Comparison of ENCODE assay signal across 10 cellular contexts in genomic region chrX:42943051-42943450, GRCh38.
DNase-seq lines count a peak whose midpoint lies in the region; ATAC-seq, FAIRE-seq and TF ChIP-seq lines count a peak whose summit lies in the region.
"Had no signal": no experiment of that assay in that cellular context is flagged by ENCODE, and none has a peak within 500 bp of the region (broad histone marks: within the 10 kb centered on the region; RNA-seq: fewer than 3 reads in every experiment).

No MANE protein-coding gene starts in this region.

- H3K36me3 ChIP-seq in Loucy (ENCODE audit: insufficient read depth, low read length), result no peaks in the 10 kb centered on the region
- no peaks in the 10 kb centered on the region for H3K36me3 ChIP-seq in esophagus squamous epithelium
- H3K36me3 ChIP-seq in uterus, result no peaks in the 10 kb centered on the region
- H3K36me3 ChIP-seq: brain microvascular endothelial cell had no signal

- H3K9me3 ChIP-seq in Loucy (ENCODE audit: insufficient read depth, low read depth, low read length) (no peaks in the 10 kb centered on the region; the same call in 1 of the 2 replicates), esophagus squamous epithelium (no peaks in the 10 kb centered on the region), uterus (no peaks in the 10 kb centered on the region)

- H3K9me2 ChIP-seq in Loucy (replicated peaks; ENCODE audit: low read depth, low read length), result no peaks in the 10 kb centered on the region

- no peaks in the 10 kb centered on the region for H3K79me2 ChIP-seq in Loucy (ENCODE audit: insufficient read depth, low read length)

- peak; percentile 60 for FAIRE-seq in GM18507 (lab: Jason Lieb, UNC)
- FAIRE-seq: TTC549 had no signal

- H3K27me3 ChIP-seq in Loucy (ENCODE audit: insufficient read depth, low read length, poor library complexity, severe bottlenecking), result no peaks in the 10 kb centered on the region
- H3K27me3 ChIP-seq in esophagus squamous epithelium, result no peaks in the 10 kb centered on the region
- no peaks in the 10 kb centered on the region for H3K27me3 ChIP-seq in uterus
- H3K27me3 ChIP-seq: brain microvascular endothelial cell had no signal

- DNase-seq in GM18507 (ENCODE audit: extremely low spot score, insufficient read length, low read depth), result no peak
- DNase-seq in esophagus squamous epithelium (lab: John Stamatoyannopoulos, UW), result no peak
- DNase-seq in epidermal melanocyte (ENCODE audit: insufficient read length, low spot score), result no peak
- DNase-seq in uterus, result no peak
- DNase-seq in SHP77 treated with DMSO at 0.1 percent for 48 hours (lab: John Stamatoyannopoulos, UW), result no peak
- DNase-seq in hypothalamus (lab: John Stamatoyannopoulos, UW), result no peak
- DNase-seq: brain microvascular endothelial cell had no signal

- H2AFZ ChIP-seq in Loucy (ENCODE audit: low read length), result no peak overlapping the region; the same call in 1 of the 2 replicates

- peaks cover 64% of the 10 kb centered on the region for H3K4me1 ChIP-seq in Loucy (ENCODE audit: insufficient read depth, low read length, poor library complexity, severe bottlenecking)
- H3K4me1 ChIP-seq in esophagus squamous epithelium, result no peaks in the 10 kb centered on the region
- no peaks in the 10 kb centered on the region for H3K4me1 ChIP-seq in uterus

- peak overlapping the region; percentile 39 for H3K4me3 ChIP-seq in Loucy (ENCODE audit: low read length, poor library complexity, severe bottlenecking)
- H3K4me3 ChIP-seq in esophagus squamous epithelium, result no peak overlapping the region
- no peak overlapping the region for H3K4me3 ChIP-seq in uterus

- WGBS in esophagus squamous epithelium, 2 donors, result 71 to 100% methylated on average over 1 to 3 of the region's 3 CpGs

- intact Hi-C loops in esophagus squamous epithelium (cut with DNase I) (no loop called here), uterus (cut with DNase I; ENCODE audit: low total_unique reads) (no loop called here)

- TF ChIP-seq CTCF in Loucy (conservative IDR thresholded peaks at IDR 0.05; ENCODE audit: low read length) (no peak), esophagus squamous epithelium (IDR thresholded peaks at IDR 0.05) (no peak), uterus (IDR thresholded peaks at IDR 0.05) (no peak)

- H3F3A ChIP-seq in Loucy (ENCODE audit: low read depth), result peaks cover 5% of the 10 kb centered on the region; the same call in 1 of the 2 replicates

- TF ChIP-seq POLR2A in esophagus squamous epithelium (IDR thresholded peaks at IDR 0.05) (no peak), uterus (IDR thresholded peaks at IDR 0.05) (no peak)

- H3K9ac ChIP-seq in Loucy (ENCODE audit: low read depth, low read length, poor library complexity, severe bottlenecking), result peak overlapping the region; percentile 62

- ATAC-seq in GM21619 (IDR thresholded peaks at IDR 0.05; ENCODE audit: unreplicated experiment), result peak; percentile 42

- H4K20me1 ChIP-seq in Loucy (ENCODE audit: insufficient read depth, low read length, poor library complexity, severe bottlenecking), result no peaks in the 10 kb centered on the region

- peak overlapping the region; percentile 61 for H3K4me2 ChIP-seq in Loucy (ENCODE audit: low read depth, low read length, poor library complexity, severe bottlenecking)

- H3K27ac ChIP-seq in esophagus squamous epithelium, result peak overlapping the region in 3 of 4 donors; percentile 10 to 29 (median 25)
- H3K27ac ChIP-seq in uterus, result no peak overlapping the region
- H3K27ac ChIP-seq: brain microvascular endothelial cell had no signal

Comparison
In these comparisons a context has a peak if more than half of its experiments do, and no peak if none do; other contexts are left out.
1. H3K27ac ChIP-seq: peak in esophagus squamous epithelium (3 of 4); none in uterus (0 of 2).